ENCODE assay signal across 3 cellular contexts in the genomic region with DNA sequence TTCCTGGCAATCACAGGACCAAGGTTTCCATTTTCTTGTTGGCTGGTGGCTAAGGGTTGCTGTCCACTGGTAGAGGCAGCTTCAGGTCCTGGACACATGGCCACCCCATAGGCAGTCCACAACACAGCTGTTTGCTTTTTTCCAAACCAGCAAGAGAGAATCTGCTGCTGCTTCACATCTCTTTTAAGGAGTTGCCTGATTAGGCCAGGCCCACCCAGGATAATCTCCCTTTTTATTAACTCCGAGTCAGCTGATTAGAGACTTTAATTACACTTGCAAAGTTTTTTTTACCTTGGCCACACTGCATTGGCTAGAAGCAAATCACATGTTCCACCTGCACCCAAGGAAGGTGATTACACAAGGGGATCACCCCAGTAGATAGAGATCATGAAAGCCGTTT.
A peak's percentile ranks its signal among the peaks of the same experiment; 100 is the strongest.
TF ChIP-seq lines count a peak whose summit lies in the region.

No MANE protein-coding gene starts in this region.

TF ChIP-seq in HEK293, 187 proteins besides CTCF, POLR2A, EP300 and RAD21:
- no peak for TF ChIP-seq OVOL3 (tag by site-specific recombination; IDR thresholded peaks at IDR 0.05)
- peak; percentile 95 for TF ChIP-seq ZNF10 (tag by site-specific recombination; IDR thresholded peaks at IDR 0.05)
- no peak for TF ChIP-seq ZNF138 (tag by site-specific recombination; IDR thresholded peaks at IDR 0.05; ENCODE audit: borderline replicate concordance)

TF ChIP-seq in K562, 482 proteins besides CTCF, POLR2A, EP300 and RAD21:
- TF ChIP-seq ZNF134 (CRISPR knock-in tag; conservative IDR thresholded peaks at IDR 0.05), result peak; percentile 92
- TF ChIP-seq, protein P1, sequence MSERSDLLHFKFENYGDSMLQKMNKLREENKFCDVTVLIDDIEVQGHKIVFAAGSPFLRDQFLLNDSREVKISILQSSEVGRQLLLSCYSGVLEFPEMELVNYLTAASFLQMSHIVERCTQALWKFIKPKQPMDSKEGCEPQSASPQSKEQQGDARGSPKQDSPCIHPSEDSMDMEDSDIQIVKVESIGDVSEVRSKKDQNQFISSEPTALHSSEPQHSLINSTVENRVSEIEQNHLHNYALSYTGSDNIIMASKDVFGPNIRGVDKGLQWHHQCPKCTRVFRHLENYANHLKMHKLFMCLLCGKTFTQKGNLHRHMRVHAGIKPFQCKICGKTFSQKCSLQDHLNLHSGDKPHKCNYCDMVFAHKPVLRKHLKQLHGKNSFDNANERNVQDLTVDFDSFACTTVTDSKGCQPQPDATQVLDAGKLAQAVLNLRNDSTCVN (CRISPR knock-in tag; IDR thresholded peaks at IDR 0.05), result no peak

TF ChIP-seq in H1, 55 proteins besides CTCF, POLR2A, EP300 and RAD21:
- TF ChIP-seq KDM5A (IDR thresholded peaks at IDR 0.05; ENCODE audit: low read length) (no peak), RNF2 (IDR thresholded peaks at IDR 0.05; ENCODE audit: borderline replicate concordance, low read depth, low read length, missing control alignments, poor library complexity, severe bottlenecking) (no peak), CHD2 (IDR thresholded peaks at IDR 0.05; ENCODE audit: low read length) (no peak), SP2 (IDR thresholded peaks at IDR 0.05; ENCODE audit: low read length) (no peak), SP4 (IDR thresholded peaks at IDR 0.05; ENCODE audit: low read length) (no peak)
- TF ChIP-seq, protein P2, sequence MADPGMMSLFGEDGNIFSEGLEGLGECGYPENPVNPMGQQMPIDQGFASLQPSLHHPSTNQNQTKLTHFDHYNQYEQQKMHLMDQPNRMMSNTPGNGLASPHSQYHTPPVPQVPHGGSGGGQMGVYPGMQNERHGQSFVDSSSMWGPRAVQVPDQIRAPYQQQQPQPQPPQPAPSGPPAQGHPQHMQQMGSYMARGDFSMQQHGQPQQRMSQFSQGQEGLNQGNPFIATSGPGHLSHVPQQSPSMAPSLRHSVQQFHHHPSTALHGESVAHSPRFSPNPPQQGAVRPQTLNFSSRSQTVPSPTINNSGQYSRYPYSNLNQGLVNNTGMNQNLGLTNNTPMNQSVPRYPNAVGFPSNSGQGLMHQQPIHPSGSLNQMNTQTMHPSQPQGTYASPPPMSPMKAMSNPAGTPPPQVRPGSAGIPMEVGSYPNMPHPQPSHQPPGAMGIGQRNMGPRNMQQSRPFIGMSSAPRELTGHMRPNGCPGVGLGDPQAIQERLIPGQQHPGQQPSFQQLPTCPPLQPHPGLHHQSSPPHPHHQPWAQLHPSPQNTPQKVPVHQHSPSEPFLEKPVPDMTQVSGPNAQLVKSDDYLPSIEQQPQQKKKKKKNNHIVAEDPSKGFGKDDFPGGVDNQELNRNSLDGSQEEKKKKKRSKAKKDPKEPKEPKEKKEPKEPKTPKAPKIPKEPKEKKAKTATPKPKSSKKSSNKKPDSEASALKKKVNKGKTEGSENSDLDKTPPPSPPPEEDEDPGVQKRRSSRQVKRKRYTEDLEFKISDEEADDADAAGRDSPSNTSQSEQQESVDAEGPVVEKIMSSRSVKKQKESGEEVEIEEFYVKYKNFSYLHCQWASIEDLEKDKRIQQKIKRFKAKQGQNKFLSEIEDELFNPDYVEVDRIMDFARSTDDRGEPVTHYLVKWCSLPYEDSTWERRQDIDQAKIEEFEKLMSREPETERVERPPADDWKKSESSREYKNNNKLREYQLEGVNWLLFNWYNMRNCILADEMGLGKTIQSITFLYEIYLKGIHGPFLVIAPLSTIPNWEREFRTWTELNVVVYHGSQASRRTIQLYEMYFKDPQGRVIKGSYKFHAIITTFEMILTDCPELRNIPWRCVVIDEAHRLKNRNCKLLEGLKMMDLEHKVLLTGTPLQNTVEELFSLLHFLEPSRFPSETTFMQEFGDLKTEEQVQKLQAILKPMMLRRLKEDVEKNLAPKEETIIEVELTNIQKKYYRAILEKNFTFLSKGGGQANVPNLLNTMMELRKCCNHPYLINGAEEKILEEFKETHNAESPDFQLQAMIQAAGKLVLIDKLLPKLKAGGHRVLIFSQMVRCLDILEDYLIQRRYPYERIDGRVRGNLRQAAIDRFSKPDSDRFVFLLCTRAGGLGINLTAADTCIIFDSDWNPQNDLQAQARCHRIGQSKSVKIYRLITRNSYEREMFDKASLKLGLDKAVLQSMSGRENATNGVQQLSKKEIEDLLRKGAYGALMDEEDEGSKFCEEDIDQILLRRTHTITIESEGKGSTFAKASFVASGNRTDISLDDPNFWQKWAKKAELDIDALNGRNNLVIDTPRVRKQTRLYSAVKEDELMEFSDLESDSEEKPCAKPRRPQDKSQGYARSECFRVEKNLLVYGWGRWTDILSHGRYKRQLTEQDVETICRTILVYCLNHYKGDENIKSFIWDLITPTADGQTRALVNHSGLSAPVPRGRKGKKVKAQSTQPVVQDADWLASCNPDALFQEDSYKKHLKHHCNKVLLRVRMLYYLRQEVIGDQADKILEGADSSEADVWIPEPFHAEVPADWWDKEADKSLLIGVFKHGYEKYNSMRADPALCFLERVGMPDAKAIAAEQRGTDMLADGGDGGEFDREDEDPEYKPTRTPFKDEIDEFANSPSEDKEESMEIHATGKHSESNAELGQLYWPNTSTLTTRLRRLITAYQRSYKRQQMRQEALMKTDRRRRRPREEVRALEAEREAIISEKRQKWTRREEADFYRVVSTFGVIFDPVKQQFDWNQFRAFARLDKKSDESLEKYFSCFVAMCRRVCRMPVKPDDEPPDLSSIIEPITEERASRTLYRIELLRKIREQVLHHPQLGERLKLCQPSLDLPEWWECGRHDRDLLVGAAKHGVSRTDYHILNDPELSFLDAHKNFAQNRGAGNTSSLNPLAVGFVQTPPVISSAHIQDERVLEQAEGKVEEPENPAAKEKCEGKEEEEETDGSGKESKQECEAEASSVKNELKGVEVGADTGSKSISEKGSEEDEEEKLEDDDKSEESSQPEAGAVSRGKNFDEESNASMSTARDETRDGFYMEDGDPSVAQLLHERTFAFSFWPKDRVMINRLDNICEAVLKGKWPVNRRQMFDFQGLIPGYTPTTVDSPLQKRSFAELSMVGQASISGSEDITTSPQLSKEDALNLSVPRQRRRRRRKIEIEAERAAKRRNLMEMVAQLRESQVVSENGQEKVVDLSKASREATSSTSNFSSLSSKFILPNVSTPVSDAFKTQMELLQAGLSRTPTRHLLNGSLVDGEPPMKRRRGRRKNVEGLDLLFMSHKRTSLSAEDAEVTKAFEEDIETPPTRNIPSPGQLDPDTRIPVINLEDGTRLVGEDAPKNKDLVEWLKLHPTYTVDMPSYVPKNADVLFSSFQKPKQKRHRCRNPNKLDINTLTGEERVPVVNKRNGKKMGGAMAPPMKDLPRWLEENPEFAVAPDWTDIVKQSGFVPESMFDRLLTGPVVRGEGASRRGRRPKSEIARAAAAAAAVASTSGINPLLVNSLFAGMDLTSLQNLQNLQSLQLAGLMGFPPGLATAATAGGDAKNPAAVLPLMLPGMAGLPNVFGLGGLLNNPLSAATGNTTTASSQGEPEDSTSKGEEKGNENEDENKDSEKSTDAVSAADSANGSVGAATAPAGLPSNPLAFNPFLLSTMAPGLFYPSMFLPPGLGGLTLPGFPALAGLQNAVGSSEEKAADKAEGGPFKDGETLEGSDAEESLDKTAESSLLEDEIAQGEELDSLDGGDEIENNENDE (IDR thresholded peaks at IDR 0.05; ENCODE audit: insufficient replicate concordance, low read length), result no peak
